ENCODE assay signal across 6 cellular contexts in the genomic region with DNA sequence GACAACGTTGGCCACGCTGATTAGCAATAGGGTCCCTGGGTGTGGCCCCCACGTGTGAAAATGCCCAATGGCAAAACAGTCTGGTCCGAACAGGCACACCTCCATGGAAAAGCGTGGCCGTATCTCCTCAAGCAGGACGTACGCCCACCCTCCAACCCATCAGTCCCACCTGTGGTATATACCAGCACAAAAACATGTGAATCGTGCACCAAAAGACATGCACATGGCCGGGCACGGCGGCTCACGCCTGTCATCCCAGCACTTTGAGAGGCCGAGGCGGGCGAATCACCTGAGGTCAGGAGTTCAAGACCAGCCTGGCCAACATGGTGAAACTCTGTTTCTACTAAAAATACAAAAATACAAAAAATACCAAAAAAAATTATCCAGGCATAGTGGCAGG.
"Had no signal": no experiment of that assay in that cellular context is flagged by ENCODE, and none has a peak within 500 bp of the region (broad histone marks: within the 10 kb centered on the region; RNA-seq: fewer than 3 reads in every experiment).

No MANE protein-coding gene starts in this region.

- H3K27ac ChIP-seq: HL-60 had no signal

- DNase-seq: HFFc6 had no signal

- H3K4me3 ChIP-seq: GM23338, HAP-1 had no signal

- ATAC-seq: GM23338, HCT116, HepG2 had no signal

- H2AFZ ChIP-seq: GM23338 had no signal

- H3K36me3 ChIP-seq: HAP-1 had no signal

- H3K4me1 ChIP-seq: HAP-1 had no signal

- H3K9me3 ChIP-seq: HAP-1 had no signal

- H3K4me2 ChIP-seq: GM23338 had no signal
